14 cellular contexts compared by ENCODE assay signal in the genomic region with DNA sequence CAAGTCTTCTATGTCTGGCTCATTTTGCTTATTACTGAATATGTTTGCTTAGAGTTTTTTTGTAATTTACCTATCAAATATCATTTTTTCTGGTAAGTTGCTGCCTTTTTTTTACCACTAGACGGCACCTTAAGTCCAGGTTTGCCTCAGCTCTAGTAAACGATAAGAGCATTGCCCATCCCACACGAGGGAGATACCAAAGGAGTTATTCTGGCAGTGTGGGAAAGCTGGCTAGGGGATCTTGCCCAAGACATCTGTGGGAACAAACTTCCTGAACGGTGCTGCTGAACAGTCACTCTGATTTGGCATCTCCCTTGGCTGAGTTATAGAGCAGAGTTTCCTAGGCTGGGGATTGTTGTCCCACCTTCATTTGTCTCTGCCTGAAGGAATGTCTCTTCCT.
DNase-seq lines count a peak whose midpoint lies in the region; ATAC-seq and TF ChIP-seq lines count a peak whose summit lies in the region.
"Had no signal": no experiment of that assay in that cellular context is flagged by ENCODE, and none has a peak within 500 bp of the region (broad histone marks: within the 10 kb centered on the region; RNA-seq: fewer than 3 reads in every experiment).

No MANE protein-coding gene starts in this region.

- in situ Hi-C loops in astrocyte of the spinal cord (cut with HindIII; ENCODE audit: low sequenced_read_pairs): no loop called here

- peak; percentile 85 for DNase-seq in ELR (ENCODE audit: low read depth)
- DNase-seq in LHCN-M2 (ENCODE audit: low read depth): peak; percentile 56
- peak; percentile 42 for DNase-seq in astrocyte of the spinal cord (ENCODE audit: low read depth, low spot score)
- DNase-seq in lung microvascular endothelial cell (ENCODE audit: low read depth in 2 of 2): peak; percentile 40 to 54
- DNase-seq in amniotic stem cell (lab: John Stamatoyannopoulos, UW): no peak
- DNase-seq in DMS79 treated with DMSO at 0.1 percent for 48 hours (lab: John Stamatoyannopoulos, UW): no peak
- no peak for DNase-seq in activated CD8-positive, alpha-beta memory T cell treated with anti-CD3 and anti-CD28 coated beads, Interleukin-2, amount 50 U/mL, for 48 hours
- DNase-seq: activated CD4-positive, alpha-beta T cell treated with anti-CD3 and anti-CD28 coated beads, Interleukin-2, amount 50 U/mL, for 48 hours; activated naive CD4-positive, alpha-beta T cell treated with anti-CD3 and anti-CD28 coated beads for 36 hours; DMS79; hypothalamus; upper lobe of left lung had no signal

- no peak overlapping the region for H3K4me3 ChIP-seq in astrocyte of the spinal cord (ENCODE audit: low read depth, low read length)
- H3K4me3 ChIP-seq: right atrium auricular region, upper lobe of left lung had no signal

- TF ChIP-seq CTCF in astrocyte of the spinal cord (IDR thresholded peaks at IDR 0.05; ENCODE audit: low read depth, low read length): peak; percentile 21

- no peak for ATAC-seq in HG03039 (IDR thresholded peaks at IDR 0.05; ENCODE audit: unreplicated experiment)

Comparison
In these comparisons a context has a peak if more than half of its experiments do, and no peak if none do; other contexts are left out.
1. DNase-seq: peak in ELR (single experiment), LHCN-M2 (single experiment), astrocyte of the spinal cord (single experiment) and lung microvascular endothelial cell (2 of 2); none in amniotic stem cell (single experiment), DMS79 treated with DMSO at 0.1 percent for 48 hours (single experiment) and activated CD8-positive, alpha-beta memory T cell treated with anti-CD3 and anti-CD28 coated beads, Interleukin-2, amount 50 U/mL, for 48 hours (single experiment).